In genomic region chr3:139735191-139735590, GRCh38 we compare ENCODE assay signal across 27 cellular contexts.
"Had no signal": no experiment of that assay in that cellular context is flagged by ENCODE, and none has a peak within 500 bp of the region (broad histone marks: within the 10 kb centered on the region; RNA-seq: fewer than 3 reads in every experiment).

No MANE protein-coding gene starts in this region.

- H3K36me3 ChIP-seq: colonic mucosa, esophagus squamous epithelium, gastrocnemius medialis, gastroesophageal sphincter, heart left ventricle, heart right ventricle had no signal

- DNase-seq: colonic mucosa; cortex of kidney; dorsolateral prefrontal cortex; effector CD4-positive, alpha-beta T cell; effector CD8-positive, alpha-beta T cell; effector memory CD4-positive, alpha-beta T cell; effector memory CD8-positive, alpha-beta T cell; endodermal cell; erythroblast; esophagus squamous epithelium; foreskin fibroblast; foreskin keratinocyte; foreskin melanocyte; gastrocnemius medialis; glutamatergic neuron; head of caudate nucleus; heart left ventricle; heart right ventricle had no signal

- H3K4me3 ChIP-seq: colonic mucosa, coronary artery, dorsolateral prefrontal cortex, esophagus squamous epithelium, gastrocnemius medialis, gastroesophageal sphincter, heart left ventricle, heart right ventricle had no signal

- FAIRE-seq: colon, endometrium, endothelial cell of umbilical vein, frontal cortex had no signal

- H3K4me3 Mint-ChIP-seq: dendritic cell treated with granulocyte-macrophage colony-stimulating factor and Interleukin-4, amounts not matched to agents 40 ng/mL and 50 ng/mL, for 4 days; effector memory CD8-positive, alpha-beta T cell; endodermal cell had no signal

- H3K27me3 Mint-ChIP-seq: effector memory CD8-positive, alpha-beta T cell had no signal

- H3K27ac Mint-ChIP-seq: dendritic cell treated with granulocyte-macrophage colony-stimulating factor and Interleukin-4, amounts not matched to agents 40 ng/mL and 50 ng/mL, for 4 days; effector memory CD8-positive, alpha-beta T cell; endodermal cell had no signal

- ATAC-seq: effector memory CD8-positive, alpha-beta T cell; esophagus mucosa; foreskin keratinocyte; gastrocnemius medialis; gastroesophageal sphincter; heart left ventricle; heart right ventricle had no signal

- H3K4me1 Mint-ChIP-seq: endodermal cell had no signal

- H3K9me3 ChIP-seq: colonic mucosa, esophagus squamous epithelium, gastrocnemius medialis, gastroesophageal sphincter, heart left ventricle, heart right ventricle had no signal

- H3K4me1 ChIP-seq: colonic mucosa, esophagus squamous epithelium, foreskin keratinocyte, gastrocnemius medialis, gastroesophageal sphincter, heart left ventricle, heart right ventricle had no signal

- H3K27me3 ChIP-seq: colonic mucosa, gastrocnemius medialis, gastroesophageal sphincter, heart left ventricle, heart right ventricle had no signal

- H3K9me3 Mint-ChIP-seq: dendritic cell treated with granulocyte-macrophage colony-stimulating factor and Interleukin-4, amounts not matched to agents 40 ng/mL and 50 ng/mL, for 4 days; endodermal cell had no signal

- H3K27ac ChIP-seq: colonic mucosa, coronary artery, dorsolateral prefrontal cortex, epithelial cell of prostate, esophagus squamous epithelium, foreskin keratinocyte, gastrocnemius medialis, gastroesophageal sphincter, heart left ventricle, heart right ventricle had no signal
